21 cellular contexts compared by ENCODE assay signal in genomic region chr12:103172447-103173112, GRCh38.
A peak's percentile ranks its signal among the peaks of the same experiment; 100 is the strongest.
DNase-seq lines count a peak whose midpoint lies in the region; ATAC-seq, FAIRE-seq and TF ChIP-seq lines count a peak whose summit lies in the region.
"Had no signal": no experiment of that assay in that cellular context is flagged by ENCODE, and none has a peak within 500 bp of the region (broad histone marks: within the 10 kb centered on the region; RNA-seq: fewer than 3 reads in every experiment).

No MANE protein-coding gene starts in this region.

- TF ChIP-seq EP300 in HepG2 (IDR thresholded peaks at IDR 0.05; ENCODE audit: low read depth in 2 of 2, low read length in 2 of 2): no peak
- TF ChIP-seq EP300 in HepG2 (CRISPR knock-in tag; IDR thresholded peaks at IDR 0.05; ENCODE audit: borderline replicate concordance): no peak

- H3K4me1 ChIP-seq in liver (ENCODE audit: control insufficient read depth in 4 of 4, insufficient read depth in 4 of 4, low read length in 3 of 4): peaks cover 5 to 36% (median 26%) of the 10 kb centered on the region in 4 donors
- H3K4me1 ChIP-seq in HepG2 (ENCODE audit: insufficient read depth, low read length): no peaks in the 10 kb centered on the region
- H3K4me1 ChIP-seq: BLaER1 treated with 17β-estradiol and CSF1 and Interleukin-3, amounts not matched to agents 10 nM and 100 nM; Caco-2 had no signal

- no peak for FAIRE-seq in HepG2 (lab: Jason Lieb, UNC)
- FAIRE-seq: A204.1, D721Med, G401.6, GM12891, GM19239 had no signal

- TF ChIP-seq CTCF in liver (IDR thresholded peaks at IDR 0.05; ENCODE audit: low read depth, low read length, missing input control): no peak
- TF ChIP-seq CTCF in HepG2 (CRISPR knock-in tag; IDR thresholded peaks at IDR 0.05): no peak
- TF ChIP-seq CTCF in endothelial cell (IDR thresholded peaks at IDR 0.05; ENCODE audit: unreplicated experiment): no peak

- H3K9me3 Mint-ChIP-seq in endothelial cell (ENCODE audit: unreplicated experiment): no peaks in the 10 kb centered on the region
- H3K9me3 Mint-ChIP-seq: CD4-positive, alpha-beta T cell had no signal

- DNase-seq in HepG2 (ENCODE audit: low spot score): no peak
- peak; percentile 53 for DNase-seq in left lobe of liver (ENCODE audit: low spot score)
- DNase-seq in endothelial cell (ENCODE audit: low spot score): no peak
- DNase-seq in NCI-H1092 treated with DMSO at 0.1 percent for 48 hours (lab: John Stamatoyannopoulos, UW): no peak
- DNase-seq: 8988T; AML-193; Caco-2; Calu3; CD4-positive, alpha-beta T cell; CD8-positive, alpha-beta T cell; DMS79 treated with DMSO at 0.1 percent for 48 hours; GF-D8 had no signal

- no peak overlapping the region for H3K4me2 ChIP-seq in HepG2 (ENCODE audit: low read depth, low read length)
- H3K4me2 ChIP-seq: BLaER1 treated with 17β-estradiol and CSF1 and Interleukin-3, amounts not matched to agents 10 nM and 100 nM had no signal

- H3K79me2 ChIP-seq in HepG2 (ENCODE audit: insufficient read depth, low read length): no peaks in the 10 kb centered on the region

- H3K9me3 ChIP-seq in liver (ENCODE audit: control insufficient read depth in 4 of 4, low read length in 3 of 4) (no peaks in the 10 kb centered on the region), HepG2 (ENCODE audit: low read length) (no peaks in the 10 kb centered on the region)
- H3K9me3 ChIP-seq: BLaER1 treated with 17β-estradiol and CSF1 and Interleukin-3, amounts not matched to agents 10 nM and 100 nM; Caco-2 had no signal

- CTCF ChIA-PET in HepG2 (lab: Yijun Ruan, JAX; ENCODE audit: low intra/inter-chr PET ratio, low total read pairs): no interaction called here

- H3K4me3 Mint-ChIP-seq in endothelial cell (ENCODE audit: unreplicated experiment): no peak overlapping the region
- H3K4me3 Mint-ChIP-seq: B cell; CD4-positive, alpha-beta T cell; CD8-positive, alpha-beta T cell had no signal

- H3K9ac ChIP-seq in liver (ENCODE audit: low read depth in 1 of 2, low read length in 2 of 2) (no peak overlapping the region), HepG2 (ENCODE audit: insufficient read depth, low read depth, low read length) (no peak overlapping the region)
- H3K9ac ChIP-seq: BLaER1 treated with 17β-estradiol and CSF1 and Interleukin-3, amounts not matched to agents 10 nM and 100 nM had no signal

- 7% methylated on average over 1 of the region's 1 CpG for WGBS in liver
- 0% methylated on average over 1 of the region's 1 CpG for WGBS in HepG2 (ENCODE audit: low lambda C conversion rate)

- ATAC-seq in HepG2: no peak
- peak; percentile 62 for ATAC-seq in left lobe of liver
- ATAC-seq: CD8-positive, alpha-beta T cell had no signal

- H3K36me3 Mint-ChIP-seq in endothelial cell (ENCODE audit: low read depth, unreplicated experiment): no peaks in the 10 kb centered on the region
- H3K36me3 Mint-ChIP-seq: CD8-positive, alpha-beta T cell had no signal

- H4K20me1 ChIP-seq in HepG2 (ENCODE audit: insufficient read depth, low read length): no peaks in the 10 kb centered on the region
- H4K20me1 ChIP-seq: BLaER1 treated with 17β-estradiol and CSF1 and Interleukin-3, amounts not matched to agents 10 nM and 100 nM had no signal

- intact Hi-C loops in HepG2 (cut with micrococcal nuclease; ENCODE audit: unreplicated experiment): no loop called here

- H3K4me3 ChIP-seq in liver (ENCODE audit: low read depth in 1 of 3, low read length in 3 of 3) (no peak overlapping the region), HepG2 (replicated peaks in 1 of 3; ENCODE audit: insufficient read depth in 1 of 3, low read depth in 2 of 3, low read length in 3 of 3) (no peak overlapping the region)
- H3K4me3 ChIP-seq: BLaER1 treated with 17β-estradiol and CSF1 and Interleukin-3, amounts not matched to agents 10 nM and 100 nM had no signal

- TF ChIP-seq RAD21 in liver (IDR thresholded peaks at IDR 0.05) (peak; percentile 53 to 57), HepG2 (CRISPR knock-in tag; IDR thresholded peaks at IDR 0.05) (no peak)

- H3K36me3 ChIP-seq in liver (ENCODE audit: control insufficient read depth in 4 of 4, insufficient read depth in 3 of 4, low read depth in 1 of 4, low read length in 3 of 4) (no peaks in the 10 kb centered on the region), HepG2 (replicated peaks in 1 of 2; ENCODE audit: control insufficient read depth in 1 of 2, insufficient read depth in 2 of 2, low read length in 2 of 2) (no peaks in the 10 kb centered on the region)
- H3K36me3 ChIP-seq: BLaER1 treated with 17β-estradiol and CSF1 and Interleukin-3, amounts not matched to agents 10 nM and 100 nM had no signal

- H3K27me3 ChIP-seq in liver (ENCODE audit: control insufficient read depth in 4 of 4, insufficient read depth in 4 of 4, low read length in 3 of 4) (no peaks in the 10 kb centered on the region), HepG2 (ENCODE audit: control insufficient read depth in 1 of 2, insufficient read depth in 2 of 2, low read length in 2 of 2) (no peaks in the 10 kb centered on the region; a peak in 1 of 5 replicates)
- H3K27me3 ChIP-seq: BLaER1 treated with 17β-estradiol and CSF1 and Interleukin-3, amounts not matched to agents 10 nM and 100 nM had no signal

- in situ Hi-C loops in HepG2 (cut with HindIII; ENCODE audit: extremely low pct_ligation_motif_present, low pct_unique_long_range_greater_than_20kb): no loop called here

- no peaks in the 10 kb centered on the region for H3K4me1 Mint-ChIP-seq in endothelial cell (ENCODE audit: unreplicated experiment)
- H3K4me1 Mint-ChIP-seq: B cell had no signal

- no peak for TF ChIP-seq POLR2A in HepG2 (IDR thresholded peaks at IDR 0.05; ENCODE audit: insufficient read depth in 1 of 2, low read depth in 2 of 2, low read length in 2 of 2)

- no TSS peak for BruUV-seq in HepG2 (replicated peaks; lab: Mats Ljungman, UMichigan)

- peak overlapping the region; percentile 79 to 82 for H3K27ac ChIP-seq in liver (ENCODE audit: low read depth in 1 of 2, low read length in 2 of 2)
- H3K27ac ChIP-seq in HepG2 (ENCODE audit: extremely low read length, insufficient read depth, low read length): no peak overlapping the region
- H3K27ac ChIP-seq: BLaER1 treated with 17β-estradiol and CSF1 and Interleukin-3, amounts not matched to agents 10 nM and 100 nM; C4-2B had no signal

- H3K27ac Mint-ChIP-seq in endothelial cell (ENCODE audit: unreplicated experiment): no peak overlapping the region
- H3K27ac Mint-ChIP-seq: B cell; CD4-positive, alpha-beta T cell; CD8-positive, alpha-beta T cell had no signal

- no peaks in the 10 kb centered on the region for H3K27me3 Mint-ChIP-seq in endothelial cell (ENCODE audit: unreplicated experiment)
- H3K27me3 Mint-ChIP-seq: B cell; CD4-positive, alpha-beta T cell had no signal

- H2AFZ ChIP-seq in HepG2 (ENCODE audit: low read length): no peak overlapping the region

- POLR2A ChIA-PET in HepG2 (lab: Yijun Ruan, JAX): no interaction called here

TF ChIP-seq in liver, 16 proteins besides CTCF, POLR2A, EP300 and RAD21 (continues in another document):
- TF ChIP-seq GABPA (IDR thresholded peaks at IDR 0.05 in 1 of 2, conservative IDR thresholded peaks at IDR 0.05 in 1 of 2) (peak; percentile 18 to 38), YY1 (IDR thresholded peaks at IDR 0.05) (peak; percentile 55)

TF ChIP-seq in HepG2, 621 proteins besides CTCF, POLR2A, EP300 and RAD21 (continues in another document):
- no peak for TF ChIP-seq HMG20A (CRISPR knock-in tag; IDR thresholded peaks at IDR 0.05; ENCODE audit: borderline replicate concordance)
- TF ChIP-seq ZNF800 (CRISPR knock-in tag; IDR thresholded peaks at IDR 0.05): no peak
- TF ChIP-seq GLMP (CRISPR knock-in tag; IDR thresholded peaks at IDR 0.05; ENCODE audit: borderline replicate concordance): no peak
- TF ChIP-seq ZNF577 (CRISPR knock-in tag; IDR thresholded peaks at IDR 0.05; ENCODE audit: borderline replicate concordance, low read depth): no peak
- no peak for TF ChIP-seq CSRNP1 (CRISPR knock-in tag; IDR thresholded peaks at IDR 0.05)
